ENCODE assay signal across 9 cellular contexts in the genomic region with DNA sequence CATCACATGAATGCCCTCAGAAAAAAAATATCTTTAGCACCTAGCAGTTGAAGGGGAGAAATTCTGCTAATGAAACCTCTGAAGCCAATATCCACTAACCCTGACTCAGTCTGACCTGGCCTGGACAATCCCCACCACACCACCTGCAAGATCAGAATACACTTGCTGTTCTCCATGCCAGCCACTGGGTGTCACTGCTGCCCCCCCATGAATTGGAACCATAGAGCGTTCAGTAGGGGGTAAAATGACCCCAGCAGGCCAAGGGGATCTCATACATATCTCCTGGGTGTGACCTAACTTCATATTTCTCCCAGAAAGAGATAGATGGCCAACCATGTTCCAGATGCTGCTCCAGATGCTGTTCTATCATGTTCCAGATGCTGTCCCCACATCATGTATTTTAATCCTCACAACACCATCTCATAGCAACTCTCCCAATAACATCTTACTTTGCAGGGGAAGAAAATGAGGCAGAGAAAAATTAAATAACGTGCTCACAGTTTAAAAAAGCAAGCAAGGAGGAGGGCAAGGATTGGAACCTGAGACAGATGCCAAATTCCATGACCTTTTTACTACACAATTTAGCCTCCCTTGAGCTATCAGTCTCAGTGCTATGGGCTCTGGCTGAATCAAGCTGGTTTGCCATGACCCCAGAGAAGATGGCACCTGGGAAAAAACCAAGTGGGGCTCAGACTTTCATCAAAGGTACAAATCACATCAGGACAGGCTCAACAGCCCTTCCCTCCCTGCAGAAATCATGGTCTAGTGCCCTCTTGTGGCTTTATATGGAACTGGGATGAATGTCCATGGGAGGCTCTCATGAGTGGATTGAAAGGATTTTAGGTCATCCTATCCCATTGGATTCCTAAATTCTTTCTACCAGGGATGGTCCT. TPM values are rescaled to one million over a fixed set of nuclear protein-coding genes. Genes with fewer than 3 reads are reported as not detected.
DNase-seq lines count a peak whose midpoint lies in the region; ATAC-seq and TF ChIP-seq lines count a peak whose summit lies in the region.
"Had no signal": no experiment of that assay in that cellular context is flagged by ENCODE, and none has a peak within 500 bp of the region (broad histone marks: within the 10 kb centered on the region; RNA-seq: fewer than 3 reads in every experiment).

No MANE protein-coding gene starts in this region.

- no peak overlapping the region for H3K4me2 ChIP-seq in SK-N-SH

- POLR2A ChIA-PET in SK-N-SH (lab: Yijun Ruan, JAX): no interaction called here

- H3F3A ChIP-seq in SK-N-SH (replicated peaks; ENCODE audit: insufficient read depth): no peaks in the 10 kb centered on the region

- H3K36me3 ChIP-seq in SK-N-SH (replicated peaks in 1 of 2; ENCODE audit: control insufficient read depth in 1 of 2, insufficient read depth in 2 of 2, low read length in 1 of 2): no peaks in the 10 kb centered on the region

- TF ChIP-seq CTCF in SK-N-SH (IDR thresholded peaks at IDR 0.05) (peak; percentile 66), foreskin keratinocyte (conservative IDR thresholded peaks at IDR 0.05) (peak; percentile 60)

- H3K9ac ChIP-seq in SK-N-SH: no peak overlapping the region

- H3K4me1 ChIP-seq in SK-N-SH (ENCODE audit: control insufficient read depth in 1 of 2, insufficient read depth in 2 of 2, low read depth in 1 of 2, low read length in 1 of 2) (peaks cover 0 to 8% of the 10 kb centered on the region in 2 experiments; a peak in 1 of 4 replicates), foreskin keratinocyte (no peaks in the 10 kb centered on the region)

- no peaks in the 10 kb centered on the region for H4K20me1 ChIP-seq in SK-N-SH (ENCODE audit: insufficient read depth)

- WGBS in SK-N-SH (ENCODE audit: low lambda C conversion rate): 21% methylated on average over 2 of the region's 2 CpGs

- DNase-seq in A172 (ENCODE audit: low spot score): peak; percentile 37
- peak; percentile 53 for DNase-seq in ELR (ENCODE audit: low read depth)
- peak; percentile 62 for DNase-seq in SK-N-SH
- no peak for DNase-seq in foreskin keratinocyte
- peak; percentile 71 for DNase-seq in superior temporal gyrus (ENCODE audit: extremely low spot score)
- DNase-seq in activated effector memory CD4-positive, alpha-beta T cell treated with Interleukin-2 at 50 U/mL for 16 hours: no peak

- TF ChIP-seq RAD21 in SK-N-SH (IDR thresholded peaks at IDR 0.05; ENCODE audit: low read length): peak; percentile 62

- H3K27ac ChIP-seq in SK-N-SH (ENCODE audit: low read depth in 2 of 2, low read length in 1 of 2) (no peak overlapping the region), foreskin keratinocyte (no peak overlapping the region)

- TF ChIP-seq POLR2A in GM18505 (IDR thresholded peaks at IDR 0.05; ENCODE audit: borderline replicate concordance, extremely low read depth, insufficient read depth, insufficient read length): no peak

- CTCF ChIA-PET in SK-N-SH (lab: Yijun Ruan, JAX): interaction anchor here (0.6 to 16.7 kb wide), 33 partner anchors 9 to 1999 kb away, joined by 3 to 195 read pairs (median 4); no protein-coding TSS in a partner anchor

- no peak overlapping the region for H3K4me3 ChIP-seq in SK-N-SH (ENCODE audit: low read depth in 2 of 2, low read length in 1 of 2)

- no peaks in the 10 kb centered on the region for H3K9me3 ChIP-seq in SK-N-SH

- no peak for TF ChIP-seq EP300 in SK-N-SH (IDR thresholded peaks at IDR 0.05; ENCODE audit: borderline replicate concordance in 1 of 2, low read depth in 1 of 2, low read length in 1 of 2)

- peak; percentile 71 for ATAC-seq in HG02981 (IDR thresholded peaks at IDR 0.05; ENCODE audit: unreplicated experiment)
- peak; percentile 28 for ATAC-seq in foreskin keratinocyte
- ATAC-seq in GM18505 (IDR thresholded peaks at IDR 0.05; ENCODE audit: unreplicated experiment): no peak

- no peaks in the 10 kb centered on the region for H3K9me2 ChIP-seq in SK-N-SH

- no peaks in the 10 kb centered on the region for H3K79me2 ChIP-seq in SK-N-SH (ENCODE audit: insufficient read depth)

- H2AFZ ChIP-seq in SK-N-SH (ENCODE audit: low read depth): no peak overlapping the region

- H3K27me3 ChIP-seq in SK-N-SH (ENCODE audit: insufficient read depth) (no peaks in the 10 kb centered on the region), foreskin keratinocyte (no peaks in the 10 kb centered on the region)

TF ChIP-seq in SK-N-SH, 30 proteins besides CTCF, POLR2A, EP300 and RAD21:
- TF ChIP-seq SMC3 (IDR thresholded peaks at IDR 0.05; ENCODE audit: low read depth, low read length) (peak; percentile 41; the same call in 1 of the 2 replicates), MXI1 (IDR thresholded peaks at IDR 0.05; ENCODE audit: low read depth, low read length) (no peak)

RNA-seq across cellular contexts. Expression of a gene that starts 12.4 kb away (rescaled TPM):
- not detected in 2 replicates for total RNA-seq in A172 (2014; rRNA removed; shearing (Covaris generic))
- polyA plus RNA-seq in SK-N-SH (2012; rRNA removed): 2.6 and 3.1 TPM in 2 replicates
- 1.5 and 1.6 TPM in 2 replicates for polyA plus RNA-seq in SK-N-SH (2012; cell fraction: cytosol; rRNA removed)
- 10.5 and 11.8 TPM in 2 replicates for polyA plus RNA-seq in SK-N-SH (2012; cell fraction: nucleus; rRNA removed)
- total RNA-seq in foreskin keratinocyte: not detected in 2 replicates
- polyA plus RNA-seq in foreskin keratinocyte: not detected in 2 replicates
- total RNA-seq: dermis microvascular lymphatic vessel endothelial cell had no signal

Comparison
In these comparisons a context has a peak if more than half of its experiments do, and no peak if none do; other contexts are left out.
1. DNase-seq: peak in A172 (single experiment), ELR (single experiment), SK-N-SH (single experiment) and superior temporal gyrus (single experiment); none in foreskin keratinocyte (0 of 2) and activated effector memory CD4-positive, alpha-beta T cell treated with Interleukin-2 at 50 U/mL for 16 hours (single experiment).